In genomic region chr18:37676276-37676675, GRCh38 we compare ENCODE assay signal across 22 cellular contexts.
"Had no signal": no experiment of that assay in that cellular context is flagged by ENCODE, and none has a peak within 500 bp of the region (broad histone marks: within the 10 kb centered on the region; RNA-seq: fewer than 3 reads in every experiment).

No MANE protein-coding gene starts in this region.

- ATAC-seq: stimulated activated effector memory CD8-positive, alpha-beta T cell treated with anti-CD3 and anti-CD28 coated beads, Interleukin-12 subunit alpha, Interleukin-12 subunit beta, amount 100 ng/mL, for 72 hours; stimulated activated memory B cell treated with anti-CD40 and anti-IgM and Interleukin-4, amounts not matched to agents 10 μg/mL and 1 μg/mL and 100 μg/mL, for 72 hours; stimulated activated naive B cell treated with anti-CD40 and anti-IgM and Interleukin-4, amounts not matched to agents 10 μg/mL and 1 μg/mL and 100 μg/mL, for 72 hours; stimulated activated naive CD8-positive, alpha-beta T cell treated with anti-CD3 and anti-CD28 coated beads, Interleukin-15, amount 100 ng/mL, for 72 hours; stimulated activated naive CD8-positive, alpha-beta T cell treated with anti-CD3 and anti-CD28 coated beads, Interleukin-15, Interleukin-2, amounts not matched to agents 100 U/mL and 50 U/mL, for 24 hours; upper lobe of right lung had no signal

- DNase-seq: stimulated activated CD4-positive, alpha-beta T cell treated with anti-CD3 and anti-CD28 coated beads, Interleukin-2, amount 100 ng/mL, for 48 hours; stimulated activated CD4-positive, alpha-beta T cell treated with anti-CD3 and anti-CD28 coated beads, Interleukin-4, amount 100 ng/mL, for 1 hour; stimulated activated CD4-positive, alpha-beta T cell treated with anti-CD3 and anti-CD28 coated beads, Interleukin-4, amount 100 ng/mL, for 24 hours; stimulated activated CD4-positive, alpha-beta T cell treated with anti-CD3 and anti-CD28 coated beads, Interleukin-4, amount 100 ng/mL, for 4 hours; stimulated activated CD8-positive, alpha-beta memory T cell treated with anti-CD3 and anti-CD28 coated beads, Interleukin-4, amount 100 ng/mL, for 48 hours; stimulated activated naive B cell treated with anti-CD40 and anti-IgM and Interleukin-4, amounts not matched to agents 10 μg/mL and 1 μg/mL and 100 μg/mL, for 72 hours; stimulated activated naive CD4-positive, alpha-beta T cell; stimulated activated naive CD4-positive, alpha-beta T cell treated with Interleukin-2 at 50 U/mL for 16 hours; stimulated activated naive CD8-positive, alpha-beta T cell treated with anti-CD3 and anti-CD28 coated beads, Interleukin-15, amount 100 ng/mL, for 72 hours; stimulated activated naive CD8-positive, alpha-beta T cell treated with anti-CD3 and anti-CD28 coated beads, Interleukin-15, Interleukin-2, amounts not matched to agents 100 U/mL and 50 U/mL, for 24 hours; stomach; substantia nigra; testis; thyroid gland; tibial artery; transverse colon; trophoblast cell; upper lobe of left lung; upper lobe of right lung; uterus had no signal
